ENCODE assay signal across 8 cellular contexts in the genomic region with DNA sequence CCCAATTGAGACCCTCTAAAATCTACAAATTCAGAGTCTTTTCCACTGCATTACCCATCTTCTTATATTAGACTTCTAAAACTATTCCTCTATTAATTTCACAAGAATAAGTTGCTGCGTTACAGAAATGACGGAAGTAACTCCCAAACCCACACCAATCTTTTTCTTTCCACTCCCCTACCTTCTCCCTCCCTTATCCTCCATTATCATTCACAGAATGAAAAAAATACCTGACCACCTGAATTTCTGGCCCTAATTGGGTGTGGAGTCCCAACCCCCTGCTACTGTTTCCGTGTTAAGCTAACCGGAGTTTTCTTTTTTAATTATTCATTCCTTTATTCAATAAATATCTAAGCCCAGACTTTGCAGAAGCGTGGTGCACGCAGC. TPM values are rescaled to one million over a fixed set of nuclear protein-coding genes. Genes with fewer than 3 reads are reported as not detected.
DNase-seq lines count a peak whose midpoint lies in the region; ATAC-seq and TF ChIP-seq lines count a peak whose summit lies in the region.

No MANE protein-coding gene starts in this region.

- H3K9me3 ChIP-seq in lower lobe of right lung (no peaks in the 10 kb centered on the region), aorta (ENCODE audit: control insufficient read depth, low read length) (no peaks in the 10 kb centered on the region)

- TF ChIP-seq CTCF in brain (conservative IDR thresholded peaks at IDR 0.05) (no peak), lower lobe of right lung (IDR thresholded peaks at IDR 0.05) (no peak)

- H3K27me3 Mint-ChIP-seq in brain = peaks cover 10% of the 10 kb centered on the region

- H3K4me3 Mint-ChIP-seq in brain = peak overlapping the region; percentile 96 to 98 (median 98)

- H3K4me1 ChIP-seq in lower lobe of right lung (peaks cover 20% of the 10 kb centered on the region), aorta (ENCODE audit: control insufficient read depth in 1 of 2, insufficient read depth in 2 of 2, low read length in 2 of 2) (no peaks in the 10 kb centered on the region)

- H3K9me3 Mint-ChIP-seq in brain = peaks cover 0 to 3% (median 0%) of the 10 kb centered on the region in 5 experiments

- H3K4me1 Mint-ChIP-seq in brain = peaks cover 45% of the 10 kb centered on the region

- H3K36me3 Mint-ChIP-seq in brain = peaks cover 31% of the 10 kb centered on the region

- peak overlapping the region; percentile 87 to 96 (median 93) for H3K27ac Mint-ChIP-seq in brain

- H3K27me3 ChIP-seq in lower lobe of right lung (ENCODE audit: low read depth) (peaks cover 5% of the 10 kb centered on the region), aorta (ENCODE audit: control insufficient read depth in 1 of 2, insufficient read depth in 2 of 2, low read length in 1 of 2) (no peaks in the 10 kb centered on the region)

- peak; percentile 9 for DNase-seq in AG20443 (ENCODE audit: low spot score)
- DNase-seq in Kasumi-1 (lab: John Stamatoyannopoulos, UW) = peak; percentile 11 to 27
- no peak for DNase-seq in lower lobe of right lung
- no peak for DNase-seq in aorta
- no peak for DNase-seq in stimulated activated CD4-positive, alpha-beta T cell treated with anti-CD3 and anti-CD28 coated beads, Interleukin-2, amount 100 ng/mL, for 48 hours
- DNase-seq in activated gamma-delta T cell treated with Interleukin-2 at 50 U/mL for 16 hours = no peak

- WGBS in aorta, 2 donors = 0 to 1% methylated on average over 6 of the region's 6 CpGs

- H3K4me3 ChIP-seq in lower lobe of right lung = peak overlapping the region; percentile 94
- H3K4me3 ChIP-seq in aorta (ENCODE audit: low read length in 2 of 2) = peak overlapping the region; percentile 36 to 81

- intact Hi-C loops in lower lobe of right lung (cut with DNase I) (no loop called here), aorta (cut with DNase I) (loop anchor here in 1 of 2 donors (5.0 kb wide), 1 partner anchor 94 kb away; a partner anchor contains a TSS)

- ATAC-seq in GM19372 (IDR thresholded peaks at IDR 0.05; ENCODE audit: low read depth, unreplicated experiment) (peak; percentile 1), lower lobe of right lung (peak; percentile 8 to 21), aorta (ENCODE audit: low FRiP score) (no peak)

- peak overlapping the region; percentile 93 for H3K27ac ChIP-seq in lower lobe of right lung
- peak overlapping the region; percentile 29 to 89 for H3K27ac ChIP-seq in aorta (ENCODE audit: low read depth in 1 of 2, low read length in 2 of 2)

- no peaks in the 10 kb centered on the region for H3K36me3 ChIP-seq in lower lobe of right lung
- H3K36me3 ChIP-seq in aorta (ENCODE audit: control insufficient read depth in 1 of 2, insufficient read depth in 2 of 2, low read length in 1 of 2) = no peaks in the 10 kb centered on the region

RNA-seq across cellular contexts. Expression of a gene that starts 0.6 kb away (rescaled TPM):
- polyA plus RNA-seq in brain (ENCODE audit: insufficient read depth, low read depth, low replicate concordance) (32.4 TPM), aorta (10 to 100 TPM; 29.8 to 30.2 TPM)
- total RNA-seq in lower lobe of right lung (39.1 TPM), aorta (10 to 100 TPM; 45.1 to 49.5 TPM)

Comparison
In these comparisons a context has a peak if more than half of its experiments do, and no peak if none do; other contexts are left out.
1. DNase-seq: peak in AG20443 (single experiment) and Kasumi-1 (2 of 2); none in lower lobe of right lung (single experiment), aorta (0 of 2), stimulated activated CD4-positive, alpha-beta T cell treated with anti-CD3 and anti-CD28 coated beads, Interleukin-2, amount 100 ng/mL, for 48 hours (0 of 2) and activated gamma-delta T cell treated with Interleukin-2 at 50 U/mL for 16 hours (single experiment).